12 cellular contexts compared by ENCODE assay signal in the genomic region with DNA sequence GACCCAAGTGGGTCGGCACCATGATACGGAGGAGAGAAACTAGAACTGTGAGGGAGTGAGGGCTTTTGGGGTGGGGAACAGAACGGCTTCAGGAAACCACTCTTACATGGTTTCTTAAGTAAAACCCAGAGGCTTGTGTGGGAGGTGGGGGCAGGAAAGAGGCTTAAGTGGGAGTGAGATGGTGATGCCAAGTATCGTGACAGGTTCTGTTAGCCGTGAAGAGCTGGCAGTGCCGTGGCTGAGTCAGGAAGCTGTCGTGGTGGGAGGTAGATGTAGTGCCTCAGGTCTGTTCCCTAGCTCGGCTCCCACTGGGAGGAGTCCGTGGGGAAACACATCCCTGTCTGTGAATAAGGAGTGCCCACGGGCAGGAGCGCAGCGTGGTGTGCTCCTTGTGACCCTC.
"Had no signal": no experiment of that assay in that cellular context is flagged by ENCODE, and none has a peak within 500 bp of the region (broad histone marks: within the 10 kb centered on the region; RNA-seq: fewer than 3 reads in every experiment).

No MANE protein-coding gene starts in this region.

- ATAC-seq: activated CD8-positive, alpha-beta T cell treated with anti-CD3 and anti-CD28 coated beads for 36 hours; activated naive CD8-positive, alpha-beta T cell treated with anti-CD3 and anti-CD28 coated beads, Interleukin-2, amount 50 U/mL, for 24 hours; heart right ventricle had no signal

- H3K27ac ChIP-seq: cardiac muscle cell, colonic mucosa, heart right ventricle, right atrium auricular region had no signal

- H3K9me3 ChIP-seq: colonic mucosa, heart right ventricle, right atrium auricular region had no signal

- H3K4me1 ChIP-seq: colonic mucosa, right atrium auricular region had no signal

- H3K27me3 ChIP-seq: cardiac muscle cell, colonic mucosa, heart right ventricle, right atrium auricular region had no signal

- DNase-seq: activated CD4-positive, CD25-positive, alpha-beta regulatory T cell treated with anti-CD3 and anti-CD28 coated beads, Interleukin-2, amount 50 U/mL, for 72 hours; activated CD8-positive, alpha-beta memory T cell treated with anti-CD3 and anti-CD28 coated beads, Interleukin-2, amount 50 U/mL, for 48 hours; activated CD8-positive, alpha-beta T cell treated with anti-CD3 and anti-CD28 coated beads for 36 hours; activated naive CD4-positive, alpha-beta T cell; activated naive CD8-positive, alpha-beta T cell treated with anti-CD3 and anti-CD28 coated beads, Interleukin-2, amount 50 U/mL, for 24 hours; colonic mucosa; effector CD4-positive, alpha-beta T cell; heart right ventricle; kidney; SW 1271 had no signal

- H3K4me3 ChIP-seq: cardiac muscle cell, colonic mucosa, heart right ventricle, right atrium auricular region had no signal

- H3K36me3 ChIP-seq: colonic mucosa had no signal
